ENCODE assay signal across 9 cellular contexts in genomic region chr3:187101184-187102072, GRCh38. TPM values are rescaled to one million over a fixed set of nuclear protein-coding genes. Genes with fewer than 3 reads are reported as not detected.
A peak's percentile ranks its signal among the peaks of the same experiment; 100 is the strongest.
DNase-seq lines count a peak whose midpoint lies in the region; ATAC-seq lines count a peak whose summit lies in the region.
"Had no signal": no experiment of that assay in that cellular context is flagged by ENCODE, and none has a peak within 500 bp of the region (broad histone marks: within the 10 kb centered on the region; RNA-seq: fewer than 3 reads in every experiment).

No MANE protein-coding gene starts in this region.

- peak overlapping the region; percentile 53 for H3K27ac Mint-ChIP-seq in activated T-helper 17 cell treated with anti-CD3 and anti-CD28 coated beads, Interleukin-2, amount 50 U/mL, for 72 hours

- peaks cover 4% of the 10 kb centered on the region for H3K9me3 Mint-ChIP-seq in activated T-helper 17 cell treated with anti-CD3 and anti-CD28 coated beads, Interleukin-2, amount 50 U/mL, for 72 hours

- peak overlapping the region; percentile 80 for H3K27ac ChIP-seq in rectal smooth muscle tissue (ENCODE audit: low read depth, low read length)
- H3K27ac ChIP-seq: C4-2B had no signal

- H3K4me1 Mint-ChIP-seq in activated T-helper 17 cell treated with anti-CD3 and anti-CD28 coated beads, Interleukin-2, amount 50 U/mL, for 72 hours = peaks cover 37% of the 10 kb centered on the region

- no peaks in the 10 kb centered on the region for H3K27me3 ChIP-seq in rectal smooth muscle tissue (ENCODE audit: control insufficient read depth, insufficient read depth, low read length)

- H3K27me3 Mint-ChIP-seq in activated T-helper 17 cell treated with anti-CD3 and anti-CD28 coated beads, Interleukin-2, amount 50 U/mL, for 72 hours = no peaks in the 10 kb centered on the region

- no peak overlapping the region for H3K9ac ChIP-seq in rectal smooth muscle tissue (ENCODE audit: low read length)

- DNase-seq in NCI-H1436 (lab: John Stamatoyannopoulos, UW) (peak; percentile 5), NCI-H1436 treated with DMSO at 0.1 percent for 48 hours (lab: John Stamatoyannopoulos, UW) (no peak), NCI-H510A (lab: John Stamatoyannopoulos, UW) (peak; percentile 2), foreskin melanocyte (peak; percentile 86), HuH-7.5 (ENCODE audit: low spot score) (no peak)

- H3K36me3 Mint-ChIP-seq in activated T-helper 17 cell treated with anti-CD3 and anti-CD28 coated beads, Interleukin-2, amount 50 U/mL, for 72 hours (ENCODE audit: low read depth) = no peaks in the 10 kb centered on the region

- peak; percentile 77 for ATAC-seq in activated T-helper 17 cell treated with anti-CD3 and anti-CD28 coated beads, Interleukin-2, amount 50 U/mL, for 72 hours (replicated peaks)
- ATAC-seq in HG03439 (IDR thresholded peaks at IDR 0.05; ENCODE audit: unreplicated experiment) = no peak

- peak overlapping the region; percentile 49 for H3K4me3 ChIP-seq in rectal smooth muscle tissue (ENCODE audit: low read length)

- no peaks in the 10 kb centered on the region for H3K36me3 ChIP-seq in rectal smooth muscle tissue (ENCODE audit: control insufficient read depth, insufficient read depth, low read length)

- H3K4me1 ChIP-seq in rectal smooth muscle tissue (ENCODE audit: control insufficient read depth, insufficient read depth, low read length) = peaks cover 12% of the 10 kb centered on the region

- peak overlapping the region; percentile 51 for H3K4me3 Mint-ChIP-seq in activated T-helper 17 cell treated with anti-CD3 and anti-CD28 coated beads, Interleukin-2, amount 50 U/mL, for 72 hours

RNA-seq across cellular contexts. Expression of gene RPL39L, which starts 37.9 kb away (rescaled TPM):
- 10 to 100 TPM; 18.1 to 26.8 TPM for total RNA-seq in activated T-helper 17 cell treated with anti-CD3 and anti-CD28 coated beads, Interleukin-2, amount 50 U/mL, for 72 hours

Comparison
In these comparisons a context has a peak if more than half of its experiments do, and no peak if none do; other contexts are left out.
1. DNase-seq: peak in NCI-H1436 (single experiment), NCI-H510A (single experiment) and foreskin melanocyte (single experiment); none in NCI-H1436 treated with DMSO at 0.1 percent for 48 hours (single experiment) and HuH-7.5 (single experiment).